18 cellular contexts compared by ENCODE assay signal in genomic region chr3:11661052-11661656, GRCh38. TPM values are rescaled to one million over a fixed set of nuclear protein-coding genes. Genes with fewer than 3 reads are reported as not detected.
DNase-seq lines count a peak whose midpoint lies in the region; ATAC-seq and TF ChIP-seq lines count a peak whose summit lies in the region.
"Had no signal": no experiment of that assay in that cellular context is flagged by ENCODE, and none has a peak within 500 bp of the region (broad histone marks: within the 10 kb centered on the region; RNA-seq: fewer than 3 reads in every experiment).

No MANE protein-coding gene starts in this region.

- TF ChIP-seq CTCF in 22Rv1 (IDR thresholded peaks at IDR 0.05) (no peak), body of pancreas (IDR thresholded peaks at IDR 0.05) (no peak)

- H3K27me3 ChIP-seq in body of pancreas = no peaks in the 10 kb centered on the region

- H3K36me3 ChIP-seq in body of pancreas (replicated peaks in 1 of 2; ENCODE audit: insufficient read depth in 1 of 2, low read depth in 2 of 2) = no peaks in the 10 kb centered on the region

- TF ChIP-seq POLR2A in body of pancreas (IDR thresholded peaks at IDR 0.05) = no peak

- H3K4me3 ChIP-seq in body of pancreas = no peak overlapping the region

- no peak for ATAC-seq in body of pancreas
- ATAC-seq in HG03108 (IDR thresholded peaks at IDR 0.05; ENCODE audit: unreplicated experiment) = no peak
- ATAC-seq in HG02610 (IDR thresholded peaks at IDR 0.05; ENCODE audit: unreplicated experiment) = no peak
- ATAC-seq: naive thymus-derived CD8-positive, alpha-beta T cell; stimulated activated naive CD8-positive, alpha-beta T cell treated with anti-CD3 and anti-CD28 coated beads, Interleukin-15, amount 100 ng/mL, for 72 hours had no signal

- DNase-seq in M059J (ENCODE audit: low read depth) (peak; percentile 21), body of pancreas (no peak), lung microvascular endothelial cell (ENCODE audit: low read depth in 2 of 2) (peak; percentile 41 to 77), caudate nucleus (lab: John Stamatoyannopoulos, UW) (no peak), inferior parietal cortex (ENCODE audit: extremely low spot score) (no peak)
- DNase-seq: activated CD4-positive, alpha-beta T cell treated with anti-CD3 and anti-CD28 coated beads, Interleukin-2, amount 50 U/mL, for 1 hour; activated CD8-positive, alpha-beta memory T cell treated with anti-CD3 and anti-CD28 coated beads, Interleukin-2, amount 50 U/mL, for 48 hours; activated gamma-delta T cell; C1 segment of cervical spinal cord; effector CD8-positive, alpha-beta T cell; GDM1; GOT3; naive thymus-derived CD8-positive, alpha-beta T cell; stimulated activated CD4-positive, alpha-beta T cell treated with anti-CD3 and anti-CD28 coated beads, Interleukin-4, amount 100 ng/mL, for 1 hour; stimulated activated naive CD8-positive, alpha-beta T cell treated with anti-CD3 and anti-CD28 coated beads, Interleukin-15, amount 100 ng/mL, for 72 hours had no signal

- WGBS in body of pancreas, 2 donors = 56 to 62% methylated on average over 7 of the region's 7 CpGs

- no peaks in the 10 kb centered on the region for H3K9me3 ChIP-seq in body of pancreas

- H3K4me1 ChIP-seq in body of pancreas = peaks cover 69% of the 10 kb centered on the region

- peak overlapping the region; percentile 12; the same call in 1 of the 2 replicates for H3K27ac ChIP-seq in 22Rv1
- peak overlapping the region; percentile 60 to 80 (median 68) for H3K27ac ChIP-seq in body of pancreas
- H3K27ac ChIP-seq in caudate nucleus (ENCODE audit: low read depth, low read length) = no peak overlapping the region

- intact Hi-C loops in body of pancreas (cut with DNase I) = no loop called here

RNA-seq across cellular contexts. Expression of gene VGLL4, which starts 17.4 kb away (rescaled TPM):
- total RNA-seq in M059J (2014; rRNA removed; shearing (Covaris generic)) = 28.9 and 36.1 TPM in 2 replicates
- total RNA-seq in body of pancreas (10 to 100 TPM; 66.4 to 91.0 TPM), lung microvascular endothelial cell (45.3 and 58.1 TPM in 2 replicates)

Comparison
In these comparisons a context has a peak if more than half of its experiments do, and no peak if none do; other contexts are left out.
1. DNase-seq: peak in M059J (single experiment) and lung microvascular endothelial cell (2 of 2); none in body of pancreas (0 of 4), caudate nucleus (0 of 61) and inferior parietal cortex (single experiment).